In the genomic region with DNA sequence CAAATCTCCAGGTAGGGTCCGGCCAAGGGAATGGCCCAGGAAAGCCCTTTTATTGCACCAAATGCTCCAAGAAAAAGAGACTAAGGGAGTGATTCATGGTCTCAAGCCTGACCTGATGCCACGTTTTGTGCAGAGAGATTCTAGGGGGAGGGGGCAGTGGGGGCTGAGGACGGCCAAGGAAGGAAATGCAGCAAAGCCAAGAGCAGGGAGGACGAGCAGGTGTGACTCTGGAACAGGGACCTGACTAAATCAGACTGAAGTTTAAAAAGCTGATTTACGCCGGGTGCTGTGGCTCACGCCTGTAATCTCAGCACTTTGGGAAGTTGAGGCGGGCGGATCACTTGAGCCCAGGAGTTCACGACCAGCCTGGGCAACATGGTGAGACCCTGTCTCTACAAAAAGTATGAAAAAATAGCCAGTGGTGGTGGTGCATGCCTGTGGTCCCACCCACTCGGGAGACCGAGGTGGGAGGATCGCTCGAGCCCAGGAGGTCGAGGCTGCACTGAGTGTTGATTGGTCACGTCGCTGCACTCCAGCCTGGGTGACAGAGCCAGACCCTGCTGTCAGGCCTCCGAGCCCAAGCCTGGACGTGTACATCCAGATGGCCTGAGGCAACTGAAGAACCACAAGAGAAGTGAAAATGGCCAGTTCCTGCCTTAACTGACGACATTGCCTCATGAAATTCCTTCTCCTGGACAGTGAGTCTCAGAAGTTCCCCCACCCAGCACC, we compare ENCODE assay signal across 19 cellular contexts. TPM values are rescaled to one million over a fixed set of nuclear protein-coding genes. Genes with fewer than 3 reads are reported as not detected.
DNase-seq lines count a peak whose midpoint lies in the region; TF ChIP-seq lines count a peak whose summit lies in the region.
"Had no signal": no experiment of that assay in that cellular context is flagged by ENCODE, and none has a peak within 500 bp of the region (broad histone marks: within the 10 kb centered on the region; RNA-seq: fewer than 3 reads in every experiment).

No MANE protein-coding gene starts in this region.

- H3K79me2 ChIP-seq in MM.1S (ENCODE audit: low read length) = no peaks in the 10 kb centered on the region

- H3K79me1 ChIP-seq in neuronal stem cell (ENCODE audit: low read depth, low read length) = no peaks in the 10 kb centered on the region

- H3K9ac ChIP-seq in MM.1S (ENCODE audit: low read length) (no peak overlapping the region), neuronal stem cell (ENCODE audit: low read depth, low read length, poor library complexity) (no peak overlapping the region)

- H4K8ac ChIP-seq in neuronal stem cell (ENCODE audit: low read depth, low read length) = no peak overlapping the region

- no peaks in the 10 kb centered on the region for H3K9me3 Mint-ChIP-seq in chondrocyte (ENCODE audit: low read depth)
- H3K9me3 Mint-ChIP-seq: activated naive CD4-positive, alpha-beta T cell treated with anti-CD3 and anti-CD28 coated beads for 36 hours had no signal

- H2AFZ ChIP-seq in MM.1S (ENCODE audit: low read length) (no peak overlapping the region), neuronal stem cell (ENCODE audit: low read length) (no peak overlapping the region)

- H3K4me2 ChIP-seq in MM.1S (ENCODE audit: low read depth, low read length) (peak overlapping the region; percentile 78), neuronal stem cell (ENCODE audit: insufficient read depth, low read length, poor library complexity, severe bottlenecking) (no peak overlapping the region)

- H3K36me3 ChIP-seq in MM.1S (replicated peaks; ENCODE audit: insufficient read depth, low read length) (no peaks in the 10 kb centered on the region), neuronal stem cell (replicated peaks in 1 of 2; ENCODE audit: control insufficient read depth in 2 of 2, insufficient read depth in 2 of 2, low read length in 2 of 2) (no peaks in the 10 kb centered on the region)
- H3K36me3 ChIP-seq: gastrocnemius medialis, ovary had no signal

- no peak overlapping the region for H3K4me3 Mint-ChIP-seq in chondrocyte (ENCODE audit: unreplicated experiment)
- H3K4me3 Mint-ChIP-seq: activated naive CD4-positive, alpha-beta T cell treated with anti-CD3 and anti-CD28 coated beads for 36 hours had no signal

- no peaks in the 10 kb centered on the region for H3K9me2 ChIP-seq in MM.1S (replicated peaks; ENCODE audit: insufficient read depth, low read length)

- H3K9me3 ChIP-seq in MM.1S (replicated peaks; ENCODE audit: insufficient read depth, low read length) = no peaks in the 10 kb centered on the region
- peaks cover 3 to 18% of the 10 kb centered on the region in 2 donors for H3K9me3 ChIP-seq in neuronal stem cell (replicated peaks in 1 of 2; ENCODE audit: control insufficient read depth in 2 of 2, insufficient read depth in 1 of 2, low read depth in 1 of 2, low read length in 2 of 2)
- H3K9me3 ChIP-seq: gastrocnemius medialis, ovary had no signal

- H3K27me3 Mint-ChIP-seq in chondrocyte (ENCODE audit: low read depth) = no peaks in the 10 kb centered on the region

- no CpG with 5 or more reads among the region's 20 CpGs for WGBS in neuronal stem cell (ENCODE audit: extremely low coverage in 2 of 2, insufficient read length in 2 of 2, insufficient replicate concordance in 1 of 2), 2 donors

- H3K4ac ChIP-seq in neuronal stem cell (ENCODE audit: low read length) = no peak overlapping the region

- H3F3A ChIP-seq in MM.1S (ENCODE audit: insufficient read depth, low read length) = peaks cover 9% of the 10 kb centered on the region

- DNase-seq in activated CD8-positive, alpha-beta memory T cell treated with anti-CD3 and anti-CD28 coated beads, Interleukin-2, amount 50 U/mL, for 48 hours = peak; percentile 45
- DNase-seq in activated CD8-positive, alpha-beta memory T cell treated with anti-CD3 and anti-CD28 coated beads for 24 hours = no peak
- peak; percentile 38 for DNase-seq in MM.1S
- peak; percentile 59 for DNase-seq in chondrocyte (ENCODE audit: low spot score)
- DNase-seq in neuronal stem cell (ENCODE audit: low spot score) = no peak
- DNase-seq in A172 (ENCODE audit: low spot score) = no peak
- DNase-seq in GM20000 (ENCODE audit: low spot score) = no peak
- no peak for DNase-seq in dermis blood vessel endothelial cell
- DNase-seq: DMS53, gastrocnemius medialis, HCEC 1CT, NCI-H1930, NCI-H524 had no signal

- H2BK12ac ChIP-seq in neuronal stem cell (ENCODE audit: low read length) = peak overlapping the region; percentile 67

- peak overlapping the region; percentile 64 for H3K18ac ChIP-seq in neuronal stem cell (ENCODE audit: low read length)

- no peaks in the 10 kb centered on the region for H4K20me1 ChIP-seq in MM.1S (ENCODE audit: insufficient read depth, low read length)

- H3K4me1 Mint-ChIP-seq in chondrocyte (ENCODE audit: low read depth) = peaks cover 24% of the 10 kb centered on the region

- H3K27me3 ChIP-seq in MM.1S (replicated peaks; ENCODE audit: insufficient read depth, low read length) (peaks cover 87% of the 10 kb centered on the region), neuronal stem cell (ENCODE audit: control insufficient read depth in 3 of 3, insufficient read depth in 3 of 3, low read depth in 1 of 3, low read length in 3 of 3) (no peaks in the 10 kb centered on the region)
- H3K27me3 ChIP-seq: ovary had no signal

- peak overlapping the region; percentile 91 for H2BK15ac ChIP-seq in neuronal stem cell (ENCODE audit: low read length)

- no peak overlapping the region for H3K14ac ChIP-seq in neuronal stem cell (ENCODE audit: low read length)

- H3K4me3 ChIP-seq in MM.1S (ENCODE audit: low read length) (no peak overlapping the region), neuronal stem cell (ENCODE audit: low read length in 2 of 2) (no peak overlapping the region)
- H3K4me3 ChIP-seq: gastrocnemius medialis, ovary had no signal

- H3K23ac ChIP-seq in neuronal stem cell (ENCODE audit: low read depth, low read length, poor library complexity) = no peak overlapping the region

- H3K4me1 ChIP-seq in MM.1S (ENCODE audit: low read length) (peaks cover 37% of the 10 kb centered on the region), neuronal stem cell (ENCODE audit: control insufficient read depth in 2 of 2, insufficient read depth in 1 of 2, low read depth in 1 of 2, low read length in 2 of 2) (peaks cover 26 to 33% of the 10 kb centered on the region in 2 donors)

- H4K91ac ChIP-seq in neuronal stem cell (ENCODE audit: low read depth, low read length, poor library complexity) = no peak overlapping the region

- peak overlapping the region; percentile 96 for H2AK5ac ChIP-seq in neuronal stem cell (ENCODE audit: low read depth, low read length)

- H3K27ac Mint-ChIP-seq in chondrocyte (ENCODE audit: unreplicated experiment) = no peak overlapping the region
- H3K27ac Mint-ChIP-seq: activated naive CD4-positive, alpha-beta T cell treated with anti-CD3 and anti-CD28 coated beads for 36 hours had no signal

- H3K36me3 Mint-ChIP-seq in chondrocyte (ENCODE audit: low read depth) = no peaks in the 10 kb centered on the region

- H3K27ac ChIP-seq in MM.1S (ENCODE audit: low read length) (peak overlapping the region; percentile 46; the same call in 1 of the 2 replicates), neuronal stem cell (replicated peaks; ENCODE audit: low read length) (no peak overlapping the region)
- H3K27ac ChIP-seq: gastrocnemius medialis, ovary had no signal

- peak overlapping the region; percentile 95 for H2BK5ac ChIP-seq in neuronal stem cell (ENCODE audit: low read length)

- TF ChIP-seq CTCF in MM.1S (IDR thresholded peaks at IDR 0.05; ENCODE audit: low read length) = no peak
- no peak for TF ChIP-seq CTCF in chondrocyte (IDR thresholded peaks at IDR 0.05)
- no peak for TF ChIP-seq CTCF in GM20000 (IDR thresholded peaks at IDR 0.05; ENCODE audit: extremely low read depth, missing control alignments)

- H2BK120ac ChIP-seq in neuronal stem cell (ENCODE audit: low read depth, low read length) = no peak overlapping the region

RNA-seq across cellular contexts. Expression of gene IFITM3, which starts 10.8 kb away (rescaled TPM):
- total RNA-seq in chondrocyte (377 to 394 TPM (median 392 TPM) in 3 replicates), dermis blood vessel endothelial cell (41.4 and 80.2 TPM in 2 replicates)
- 629 TPM for polyA plus RNA-seq in neuronal stem cell (2013, experiment 1 of 2)
- polyA plus RNA-seq in neuronal stem cell (2013, experiment 2 of 2) = 604 TPM
- total RNA-seq in A172 (2014; rRNA removed; shearing (Covaris generic)) = 63.1 and 73.6 TPM in 2 replicates

RNA-seq across cellular contexts. Expression of gene IFITM1, which starts 17.7 kb away (rescaled TPM):
- total RNA-seq in chondrocyte (1.0 to 3.3 TPM (median 1.6 TPM) in 3 replicates), dermis blood vessel endothelial cell (0.37 and 3.4 TPM in 2 replicates)
- 171 TPM for polyA plus RNA-seq in neuronal stem cell (2013, experiment 1 of 2)
- polyA plus RNA-seq in neuronal stem cell (2013, experiment 2 of 2) = 162 TPM
- 3.1 and 4.5 TPM in 2 replicates for total RNA-seq in A172 (2014; rRNA removed; shearing (Covaris generic))

RNA-seq across cellular contexts. Expression of gene IFITM2, which starts 23.9 kb away (rescaled TPM):
- total RNA-seq in chondrocyte (100 to 109 TPM (median 107 TPM) in 3 replicates), dermis blood vessel endothelial cell (69.8 and 135 TPM in 2 replicates)
- 660 TPM for polyA plus RNA-seq in neuronal stem cell (2013, experiment 1 of 2)
- polyA plus RNA-seq in neuronal stem cell (2013, experiment 2 of 2) = 657 TPM
- 17.6 and 22.6 TPM in 2 replicates for total RNA-seq in A172 (2014; rRNA removed; shearing (Covaris generic))

RNA-seq across cellular contexts. Expression of gene IFITM5, which starts 32.2 kb away (rescaled TPM):
- total RNA-seq in chondrocyte = not detected in 3 replicates
- not detected for polyA plus RNA-seq in neuronal stem cell (2013, experiment 1 of 2)
- 0.06 TPM for polyA plus RNA-seq in neuronal stem cell (2013, experiment 2 of 2)
- not detected in 2 replicates for total RNA-seq in A172 (2014; rRNA removed; shearing (Covaris generic))
- total RNA-seq in dermis blood vessel endothelial cell = not detected in 2 replicates
- total RNA-seq: activated naive CD4-positive, alpha-beta T cell treated with anti-CD3 and anti-CD28 coated beads for 36 hours; bronchial epithelial cell; gastrocnemius medialis; LHCN-M2; ovary; RPMI7951; subcutaneous adipose tissue had no signal
- polyA plus RNA-seq: ovary had no signal

RNA-seq across cellular contexts. Expression of gene B4GALNT4, which starts 37.8 kb away (rescaled TPM):
- total RNA-seq in chondrocyte = 37.0 to 39.1 TPM (median 37.2 TPM) in 3 replicates
- 87.0 TPM for polyA plus RNA-seq in neuronal stem cell (2013, experiment 1 of 2)
- polyA plus RNA-seq in neuronal stem cell (2013, experiment 2 of 2) = 87.3 TPM
- 27.9 and 40.8 TPM in 2 replicates for total RNA-seq in A172 (2014; rRNA removed; shearing (Covaris generic))
- 0.42 and 5.6 TPM in 2 replicates for total RNA-seq in dermis blood vessel endothelial cell
- total RNA-seq: gastrocnemius medialis, RPMI7951 had no signal

Comparison
In these comparisons a context has a peak if more than half of its experiments do, and no peak if none do; other contexts are left out.
1. DNase-seq: peak in activated CD8-positive, alpha-beta memory T cell treated with anti-CD3 and anti-CD28 coated beads, Interleukin-2, amount 50 U/mL, for 48 hours (single experiment), MM.1S (single experiment) and chondrocyte (single experiment); none in activated CD8-positive, alpha-beta memory T cell treated with anti-CD3 and anti-CD28 coated beads for 24 hours (single experiment), neuronal stem cell (single experiment), A172 (single experiment), GM20000 (single experiment) and dermis blood vessel endothelial cell (single experiment).